In genomic region chr2:234951386-234952269, GRCh38 we compare ENCODE assay signal across 8 cellular contexts. TPM values are rescaled to one million over a fixed set of nuclear protein-coding genes. Genes with fewer than 3 reads are reported as not detected.
DNase-seq lines count a peak whose midpoint lies in the region; ATAC-seq and TF ChIP-seq lines count a peak whose summit lies in the region.

Gene SH3BP4, plus strand, starts transcription at chr2:234952017. Its CDS starts 82,986 bp downstream, at chr2:235035003.

- H3K27ac Mint-ChIP-seq in CD4-positive, alpha-beta memory T cell: no peak within 1 kb of the TSS
- H3K27ac Mint-ChIP-seq in activated CD4-positive, alpha-beta T cell treated with anti-CD3 and anti-CD28 coated beads for 36 hours: no peak within 1 kb of the TSS
- H3K27ac Mint-ChIP-seq in effector memory CD8-positive, alpha-beta T cell: no peak within 1 kb of the TSS

- DNase-seq in CD4-positive, alpha-beta memory T cell: peak in 1 of 5 donors; percentile 1
- DNase-seq in M059J (ENCODE audit: low read depth) (peak; percentile 73), lower leg skin (ENCODE audit: low spot score in 2 of 2) (peak; percentile 64 to 97)
- DNase-seq in activated CD4-positive, alpha-beta T cell treated with anti-CD3 and anti-CD28 coated beads for 36 hours: peak; percentile 76
- no peak for DNase-seq in effector memory CD8-positive, alpha-beta T cell
- DNase-seq in stimulated activated CD4-positive, alpha-beta T cell treated with anti-CD3 and anti-CD28 coated beads, TNF-alpha, amount 100 ng/mL, for 4 hours (ENCODE audit: low read depth in 3 of 3): peak; percentile 7 to 28 (median 21)
- no peak for DNase-seq in effector memory CD4-positive, alpha-beta T cell

- peaks cover 5 to 15% (median 6%) of the 10 kb centered on the region in 4 donors for H3K4me1 Mint-ChIP-seq in CD4-positive, alpha-beta memory T cell
- peaks cover 4% of the 10 kb centered on the region for H3K4me1 Mint-ChIP-seq in activated CD4-positive, alpha-beta T cell treated with anti-CD3 and anti-CD28 coated beads for 36 hours
- H3K4me1 Mint-ChIP-seq in effector memory CD8-positive, alpha-beta T cell (ENCODE audit: low read depth in 2 of 2): no peaks in the 10 kb centered on the region

- no peak for TF ChIP-seq CTCF in lower leg skin (IDR thresholded peaks at IDR 0.05)

- POLR2A ChIA-PET in CD4-positive, alpha-beta memory T cell (lab: Charles Lee; ENCODE audit: partially characterized antibody): no interaction called here
- POLR2A ChIA-PET in activated CD4-positive, alpha-beta T cell treated with anti-CD3 and anti-CD28 coated beads for 36 hours (lab: Charles Lee): no interaction called here

- H3K4me3 Mint-ChIP-seq in CD4-positive, alpha-beta memory T cell: peak within 1 kb of the TSS; percentile 73 to 86 (median 78)
- H3K4me3 Mint-ChIP-seq in activated CD4-positive, alpha-beta T cell treated with anti-CD3 and anti-CD28 coated beads for 36 hours: peak within 1 kb of the TSS; percentile 67
- H3K4me3 Mint-ChIP-seq in effector memory CD8-positive, alpha-beta T cell: peak within 1 kb of the TSS; percentile 59 to 69

- ATAC-seq in activated CD4-positive, alpha-beta T cell treated with anti-CD3 and anti-CD28 coated beads for 36 hours: peak; percentile 78
- ATAC-seq in effector memory CD8-positive, alpha-beta T cell (replicated peaks): peak; percentile 26
- no peak for ATAC-seq in HG02870 (IDR thresholded peaks at IDR 0.05; ENCODE audit: unreplicated experiment)

- no peak within 1 kb of the TSS for H3K4me3 ChIP-seq in CD4-positive, alpha-beta memory T cell (ENCODE audit: low read length in 2 of 2)
- H3K4me3 ChIP-seq in lower leg skin (ENCODE audit: low read depth, poor library complexity, severe bottlenecking): peak within 1 kb of the TSS; percentile 73
- H3K4me3 ChIP-seq in effector memory CD4-positive, alpha-beta T cell (ENCODE audit: insufficient read depth, low read depth, low read length, poor library complexity, severe bottlenecking): no peak within 1 kb of the TSS

- no peaks in the 10 kb centered on the region for H3K36me3 ChIP-seq in CD4-positive, alpha-beta memory T cell (ENCODE audit: insufficient read depth, low read length)
- H3K36me3 ChIP-seq in effector memory CD4-positive, alpha-beta T cell (ENCODE audit: control insufficient read depth, insufficient read depth, low read length): no peaks in the 10 kb centered on the region

- no peak within 1 kb of the TSS for H3K27ac ChIP-seq in CD4-positive, alpha-beta memory T cell (ENCODE audit: low read depth, low read length)
- no peak within 1 kb of the TSS for H3K27ac ChIP-seq in effector memory CD4-positive, alpha-beta T cell (ENCODE audit: insufficient read depth, low read length, poor library complexity, severe bottlenecking)

- H3K4me1 ChIP-seq in CD4-positive, alpha-beta memory T cell (ENCODE audit: insufficient read depth, low read length): no peaks in the 10 kb centered on the region
- H3K4me1 ChIP-seq in effector memory CD4-positive, alpha-beta T cell (ENCODE audit: control insufficient read depth, insufficient read depth, low read length, poor library complexity, severe bottlenecking): peaks cover 10% of the 10 kb centered on the region

- no peak for TF ChIP-seq POLR2A in lower leg skin (IDR thresholded peaks at IDR 0.05)

- no peaks in the 10 kb centered on the region for H3K36me3 Mint-ChIP-seq in CD4-positive, alpha-beta memory T cell
- H3K36me3 Mint-ChIP-seq in activated CD4-positive, alpha-beta T cell treated with anti-CD3 and anti-CD28 coated beads for 36 hours (ENCODE audit: low read depth): no peaks in the 10 kb centered on the region
- H3K36me3 Mint-ChIP-seq in effector memory CD8-positive, alpha-beta T cell (ENCODE audit: insufficient read depth): no peaks in the 10 kb centered on the region

- H3K9me3 ChIP-seq in CD4-positive, alpha-beta memory T cell (ENCODE audit: control insufficient read depth in 1 of 2, low read length in 2 of 2): no peaks in the 10 kb centered on the region
- no peaks in the 10 kb centered on the region for H3K9me3 ChIP-seq in effector memory CD4-positive, alpha-beta T cell (ENCODE audit: control insufficient read depth, low read length)

- CTCF ChIA-PET in CD4-positive, alpha-beta memory T cell (lab: Charles Lee; ENCODE audit: partially characterized antibody): no interaction called here
- CTCF ChIA-PET in activated CD4-positive, alpha-beta T cell treated with anti-CD3 and anti-CD28 coated beads for 36 hours (lab: Charles Lee): no interaction called here

- peaks cover 43 to 61% of the 10 kb centered on the region in 2 donors for H3K27me3 Mint-ChIP-seq in CD4-positive, alpha-beta memory T cell
- peaks cover 59% of the 10 kb centered on the region for H3K27me3 Mint-ChIP-seq in activated CD4-positive, alpha-beta T cell treated with anti-CD3 and anti-CD28 coated beads for 36 hours
- peaks cover 78 to 88% of the 10 kb centered on the region in 2 donors for H3K27me3 Mint-ChIP-seq in effector memory CD8-positive, alpha-beta T cell

- peaks cover 16% of the 10 kb centered on the region for H3K27me3 ChIP-seq in CD4-positive, alpha-beta memory T cell (ENCODE audit: insufficient read depth, low read length)
- H3K27me3 ChIP-seq in effector memory CD4-positive, alpha-beta T cell (replicated peaks; ENCODE audit: control insufficient read depth, insufficient read depth, low read length, poor library complexity, severe bottlenecking): peaks cover 3% of the 10 kb centered on the region

- intact Hi-C loops in CD4-positive, alpha-beta memory T cell (cut with micrococcal nuclease): no loop called here
- intact Hi-C loops in activated CD4-positive, alpha-beta T cell treated with anti-CD3 and anti-CD28 coated beads for 36 hours (cut with DNase I, micrococcal nuclease): loop anchor here in 1 of 2 experiments (1.0 kb wide), 1 partner anchor 401 kb away; no protein-coding TSS in a partner anchor
- intact Hi-C loops in lower leg skin (cut with DNase I; ENCODE audit: low total_unique reads): loop anchor here (10.0 kb wide), 1 partner anchor 73 kb away; no protein-coding TSS in a partner anchor

- H3K9me3 Mint-ChIP-seq in CD4-positive, alpha-beta memory T cell: peaks cover 0 to 2% (median 0%) of the 10 kb centered on the region in 8 donors
- H3K9me3 Mint-ChIP-seq in activated CD4-positive, alpha-beta T cell treated with anti-CD3 and anti-CD28 coated beads for 36 hours (ENCODE audit: low read depth): no peaks in the 10 kb centered on the region
- H3K9me3 Mint-ChIP-seq in effector memory CD8-positive, alpha-beta T cell: no peaks in the 10 kb centered on the region

- WGBS in lower leg skin, 2 donors: 0 to 3% methylated on average over 8 to 27 of the region's 113 CpGs

RNA-seq across cellular contexts. Expression of gene SH3BP4, which starts in this region (rescaled TPM):
- total RNA-seq in CD4-positive, alpha-beta memory T cell: under 1 TPM in 1 of 2 experiments, not detected in 1; 0.20 TPM
- not detected for polyA plus RNA-seq in CD4-positive, alpha-beta memory T cell
- total RNA-seq in M059J (2014; rRNA removed; shearing (Covaris generic)): 56.4 and 89.1 TPM in 2 replicates
- total RNA-seq in activated CD4-positive, alpha-beta T cell treated with anti-CD3 and anti-CD28 coated beads for 36 hours: under 1 TPM; 0.21 to 0.32 TPM
- total RNA-seq in lower leg skin: 10 to 100 TPM; 29.1 to 57.8 (median 42.6) TPM

Comparison
In these comparisons a context has a peak if more than half of its experiments do, and no peak if none do; other contexts are left out.
1. RNA of gene SH3BP4 (total RNA-seq): 56.4 to 89.1 TPM in M059J and 29.1 to 57.8 TPM in lower leg skin; 0.21 to 0.32 TPM in activated CD4-positive, alpha-beta T cell treated with anti-CD3 and anti-CD28 coated beads for 36 hours and 0.20 TPM in CD4-positive, alpha-beta memory T cell; every median in the first group is over 10 times any median in the second.
2. Peak in DNase-seq and ATAC-seq in activated CD4-positive, alpha-beta T cell treated with anti-CD3 and anti-CD28 coated beads for 36 hours; RNA of the gene not detected or under 1 TPM.
3. DNase-seq: peak in M059J (single experiment), lower leg skin (2 of 2) and stimulated activated CD4-positive, alpha-beta T cell treated with anti-CD3 and anti-CD28 coated beads, TNF-alpha, amount 100 ng/mL, for 4 hours (3 of 3); none in effector memory CD8-positive, alpha-beta T cell (0 of 3) and effector memory CD4-positive, alpha-beta T cell (0 of 3).
4. Peak in every context shown above with its lines, with median percentiles within 50 percentile points of each other: H3K4me3 Mint-ChIP-seq.